ENCODE assay signal across 11 cellular contexts in genomic region chr13:114324334-114324733, GRCh38.
"Had no signal": no experiment of that assay in that cellular context is flagged by ENCODE, and none has a peak within 500 bp of the region (broad histone marks: within the 10 kb centered on the region; RNA-seq: fewer than 3 reads in every experiment).

No MANE protein-coding gene starts in this region.

- H3K4me3 Mint-ChIP-seq: naive thymus-derived CD4-positive, alpha-beta T cell had no signal

- H3K9me3 Mint-ChIP-seq: naive thymus-derived CD4-positive, alpha-beta T cell had no signal

- H3K27me3 Mint-ChIP-seq: naive thymus-derived CD4-positive, alpha-beta T cell had no signal

- ATAC-seq: activated CD4-positive, CD25-positive, alpha-beta regulatory T cell treated with anti-CD3 and anti-CD28 coated beads, Interleukin-2, amount 50 U/mL, for 24 hours; foreskin keratinocyte; left cardiac atrium; naive thymus-derived CD4-positive, alpha-beta T cell; psoas muscle; right lobe of liver had no signal

- DNase-seq: activated effector memory CD4-positive, alpha-beta T cell treated with anti-CD3 and anti-CD28 coated beads, Interleukin-2, amount 50 U/mL, for 16 hours; adrenal gland; foreskin keratinocyte; head of caudate nucleus; left cardiac atrium; naive thymus-derived CD4-positive, alpha-beta T cell; psoas muscle; right lobe of liver; stimulated activated naive CD4-positive, alpha-beta T cell treated with Interleukin-2 at 50 U/mL for 16 hours; SW 1271 had no signal
